In genomic region chr5:140220032-140220697, GRCh38 we compare ENCODE assay signal across 9 cellular contexts. TPM values are rescaled to one million over a fixed set of nuclear protein-coding genes. Genes with fewer than 3 reads are reported as not detected.
A peak's percentile ranks its signal among the peaks of the same experiment; 100 is the strongest.
DNase-seq lines count a peak whose midpoint lies in the region; ATAC-seq and TF ChIP-seq lines count a peak whose summit lies in the region.
"Had no signal": no experiment of that assay in that cellular context is flagged by ENCODE, and none has a peak within 500 bp of the region (broad histone marks: within the 10 kb centered on the region; RNA-seq: fewer than 3 reads in every experiment).

No MANE protein-coding gene starts in this region.

- H3K27ac ChIP-seq in mammary epithelial cell (ENCODE audit: insufficient read depth, low read depth, low read length) (peak overlapping the region; percentile 19), breast epithelium (peak overlapping the region in 1 of 2 donors; percentile 21), cingulate gyrus (ENCODE audit: low read depth, low read length) (peak overlapping the region; percentile 39), subcutaneous abdominal adipose tissue (ENCODE audit: low read depth, low read length) (peak overlapping the region; percentile 73), caudate nucleus (ENCODE audit: low read depth, low read length) (no peak overlapping the region)

- H3K36me3 ChIP-seq in mammary epithelial cell (ENCODE audit: insufficient read depth, low read length) = no peaks in the 10 kb centered on the region
- H3K36me3 ChIP-seq in breast epithelium = no peaks in the 10 kb centered on the region
- H3K36me3 ChIP-seq in subcutaneous abdominal adipose tissue (ENCODE audit: control insufficient read depth in 5 of 5, insufficient read depth in 5 of 5, low read length in 5 of 5) = peaks cover 0 to 3% (median 0%) of the 10 kb centered on the region in 5 donors

- H3K4me1 ChIP-seq in mammary epithelial cell (ENCODE audit: insufficient read depth, low read length) (peaks cover 52% of the 10 kb centered on the region), breast epithelium (peaks cover 0 to 10% of the 10 kb centered on the region in 2 donors), subcutaneous abdominal adipose tissue (ENCODE audit: control insufficient read depth in 5 of 5, insufficient read depth in 5 of 5, low read length in 5 of 5) (peaks cover 0 to 51% (median 37%) of the 10 kb centered on the region in 5 donors)

- CTCF ChIA-PET in mammary epithelial cell (lab: Charles Lee; ENCODE audit: low non-redundant PET) = interaction anchor here (0.6 kb wide), 1 partner anchor 41 kb away, joined by 7 read pairs; no protein-coding TSS in a partner anchor

- H3K4me3 ChIP-seq in mammary epithelial cell (replicated peaks in 1 of 3; ENCODE audit: insufficient read depth in 1 of 3, low read depth in 2 of 3, low read length in 3 of 3) (no peak overlapping the region), breast epithelium (no peak overlapping the region), subcutaneous abdominal adipose tissue (ENCODE audit: low read depth in 1 of 5, low read length in 5 of 5) (no peak overlapping the region)

- H3K4me2 ChIP-seq in mammary epithelial cell (ENCODE audit: insufficient read depth, low read depth, low read length) = peak overlapping the region; percentile 28

- DNase-seq in mammary epithelial cell = peak; percentile 74
- no peak for DNase-seq in breast epithelium (ENCODE audit: low spot score in 2 of 2)
- no peak for DNase-seq in NK-92 (lab: John Stamatoyannopoulos, UW; ENCODE audit: unreplicated experiment)
- no peak for DNase-seq in GF-D8 (lab: John Stamatoyannopoulos, UW)
- no peak for DNase-seq in caudate nucleus (lab: John Stamatoyannopoulos, UW)
- DNase-seq: DND-41 had no signal

- TF ChIP-seq CTCF in mammary epithelial cell (conservative IDR thresholded peaks at IDR 0.05 in 1 of 2, IDR thresholded peaks at IDR 0.05 in 1 of 2; ENCODE audit: extremely low read depth in 1 of 2, insufficient read depth in 1 of 2, low read depth in 1 of 2, low read length in 2 of 2) (no peak), breast epithelium (IDR thresholded peaks at IDR 0.05) (no peak)

- H3K9ac ChIP-seq in mammary epithelial cell (ENCODE audit: insufficient read depth, low read length) (no peak overlapping the region), subcutaneous abdominal adipose tissue (ENCODE audit: low read length in 5 of 5) (no peak overlapping the region)

- H3K9me3 ChIP-seq in mammary epithelial cell (replicated peaks; ENCODE audit: insufficient read depth, low read length) (no peaks in the 10 kb centered on the region), breast epithelium (no peaks in the 10 kb centered on the region), subcutaneous abdominal adipose tissue (ENCODE audit: control insufficient read depth in 5 of 5, low read length in 5 of 5) (no peaks in the 10 kb centered on the region)

- no peaks in the 10 kb centered on the region for H3K79me2 ChIP-seq in mammary epithelial cell (ENCODE audit: insufficient read depth, low read length)

- BruUV-seq in mammary epithelial cell (replicated peaks; lab: Mats Ljungman, UMichigan) = no TSS peak

- no peaks in the 10 kb centered on the region for H4K20me1 ChIP-seq in mammary epithelial cell (ENCODE audit: insufficient read depth, low read length)

- TF ChIP-seq POLR2A in breast epithelium (IDR thresholded peaks at IDR 0.05) = no peak

- peak; percentile 66 for ATAC-seq in HG03108 (IDR thresholded peaks at IDR 0.05; ENCODE audit: unreplicated experiment)

- in situ Hi-C loops in mammary epithelial cell (cut with MboI; ENCODE audit: low sequenced_read_pairs in 2 of 2) = loop anchor here in 1 of 2 donors (5.0 kb wide), 1 partner anchor 38 kb away; no protein-coding TSS in a partner anchor

- H3K27me3 ChIP-seq in mammary epithelial cell (ENCODE audit: insufficient read depth, low read length) (no peaks in the 10 kb centered on the region), breast epithelium (no peaks in the 10 kb centered on the region), subcutaneous abdominal adipose tissue (ENCODE audit: control insufficient read depth in 5 of 5, insufficient read depth in 4 of 5, low read length in 5 of 5) (no peaks in the 10 kb centered on the region)

- dilution Hi-C loops in mammary epithelial cell (cut with HindIII; ENCODE audit: low sequenced_read_pairs) = no loop called here

- intact Hi-C loops in mammary epithelial cell (cut with micrococcal nuclease) (loop anchor here (2.0 kb wide), 1 partner anchor 45 kb away; the partner anchor contains the start of gene CYSTM1), breast epithelium (cut with DNase I; ENCODE audit: low total_unique reads) (no loop called here)

- WGBS in mammary epithelial cell (ENCODE audit: low coverage, missing lambda C conversion rate) = 54% methylated on average over 2 of the region's 3 CpGs

- no peak overlapping the region for H2AFZ ChIP-seq in mammary epithelial cell (ENCODE audit: low read depth, low read length)

RNA-seq across cellular contexts. Expression of gene CYSTM1, which starts 45.2 kb away (rescaled TPM):
- total RNA-seq in mammary epithelial cell (10 to 100 TPM; 27.5 to 31.7 TPM), breast epithelium (100 to 1,000 TPM in 1 of 3 donors, 10 to 100 TPM in 2; 56.5 to 108 (median 76.0) TPM)
- polyA plus RNA-seq in mammary epithelial cell = 32.6 TPM
- 36.9 TPM for polyA minus RNA-seq in mammary epithelial cell
